ENCODE assay signal across 8 cellular contexts in genomic region chr10:102713814-102714620, GRCh38. TPM values are rescaled to one million over a fixed set of nuclear protein-coding genes. Genes with fewer than 3 reads are reported as not detected.
DNase-seq lines count a peak whose midpoint lies in the region; ATAC-seq and FAIRE-seq lines count a peak whose summit lies in the region.

ARL3 (minus strand) TSS chr10:102714397; CDS start chr10:102714275, 122 bp downstream.

- H3K27me3 ChIP-seq in endocrine pancreas (ENCODE audit: control insufficient read depth, insufficient read depth, low read length), result no peaks in the 10 kb centered on the region

- no peaks in the 10 kb centered on the region for H3K36me3 ChIP-seq in endocrine pancreas (ENCODE audit: control insufficient read depth, insufficient read depth, low read length)

- H3K4me1 ChIP-seq in endocrine pancreas (ENCODE audit: control insufficient read depth, insufficient read depth, low read length), result peaks cover 20% of the 10 kb centered on the region

- ATAC-seq in GM21367 (IDR thresholded peaks at IDR 0.05; ENCODE audit: unreplicated experiment), result peak; percentile 75
- ATAC-seq in activated CD8-positive, alpha-beta memory T cell treated with anti-CD3 and anti-CD28 coated beads, Interleukin-2, amount 10 ng/mL, durations not matched to agents 7 days and 5 days, result peak; percentile 92

- H3K27me3 Mint-ChIP-seq in activated CD8-positive, alpha-beta memory T cell treated with anti-CD3 and anti-CD28 coated beads, Interleukin-2, amount 10 ng/mL, durations not matched to agents 7 days and 5 days, result no peaks in the 10 kb centered on the region

- peak; percentile 97 for FAIRE-seq in HTR-8/SVneo (lab: Jason Lieb, UNC)

- peak within 1 kb of the TSS; percentile 72 for H3K4me3 ChIP-seq in endocrine pancreas (ENCODE audit: control insufficient read depth, insufficient read depth, low read length)

- peak within 1 kb of the TSS; percentile 92 for H3K9ac ChIP-seq in endocrine pancreas (ENCODE audit: control insufficient read depth, insufficient read depth, low read length)

- DNase-seq in Caki2 (ENCODE audit: low read depth) (peak; percentile 99), HTR-8/SVneo (ENCODE audit: insufficient read length, low spot score) (peak; percentile 96), NOMO-1 treated with DMSO at 0.1 percent for 48 hours (lab: John Stamatoyannopoulos, UW; ENCODE audit: unreplicated experiment) (peak; percentile 98), mesenteric fat pad (ENCODE audit: low spot score) (peak; percentile 99)
- DNase-seq in activated CD8-positive, alpha-beta memory T cell treated with anti-CD3 and anti-CD28 coated beads, Interleukin-2, amount 10 ng/mL, durations not matched to agents 7 days and 5 days, result peak; percentile 99
- DNase-seq in stimulated activated CD8-positive, alpha-beta memory T cell treated with anti-CD3 and anti-CD28 coated beads, Interleukin-15, amount 100 ng/mL, for 1 hour (ENCODE audit: low read depth), result peak; percentile 87

- peak within 1 kb of the TSS; percentile 87 for H3K27ac Mint-ChIP-seq in activated CD8-positive, alpha-beta memory T cell treated with anti-CD3 and anti-CD28 coated beads, Interleukin-2, amount 10 ng/mL, durations not matched to agents 7 days and 5 days

- CTCF ChIA-PET in activated CD8-positive, alpha-beta memory T cell treated with anti-CD3 and anti-CD28 coated beads, Interleukin-2, amount 10 ng/mL, durations not matched to agents 7 days and 5 days (lab: Charles Lee), result interaction anchor here (0.6 to 6.4 kb wide), 22 partner anchors 12 to 545 kb away, joined by 3 to 52 read pairs (median 4); partner anchors contain the start of genes CNNM2, SUFU, TRIM8 and WBP1L

- in situ Hi-C loops in Caki2 (cut with HindIII; ENCODE audit: low pct_unique_long_range_greater_than_20kb, low sequenced_read_pairs), result no loop called here

- H3K9me3 ChIP-seq in endocrine pancreas (ENCODE audit: control insufficient read depth, low read length), result no peaks in the 10 kb centered on the region

- H3K4me1 Mint-ChIP-seq in activated CD8-positive, alpha-beta memory T cell treated with anti-CD3 and anti-CD28 coated beads, Interleukin-2, amount 10 ng/mL, durations not matched to agents 7 days and 5 days, result peaks cover 64% of the 10 kb centered on the region

- peak within 1 kb of the TSS; percentile 80 for H3K4me3 Mint-ChIP-seq in activated CD8-positive, alpha-beta memory T cell treated with anti-CD3 and anti-CD28 coated beads, Interleukin-2, amount 10 ng/mL, durations not matched to agents 7 days and 5 days

- H3K36me3 Mint-ChIP-seq in activated CD8-positive, alpha-beta memory T cell treated with anti-CD3 and anti-CD28 coated beads, Interleukin-2, amount 10 ng/mL, durations not matched to agents 7 days and 5 days, result peaks cover 12% of the 10 kb centered on the region

- no peaks in the 10 kb centered on the region for H3K9me3 Mint-ChIP-seq in activated CD8-positive, alpha-beta memory T cell treated with anti-CD3 and anti-CD28 coated beads, Interleukin-2, amount 10 ng/mL, durations not matched to agents 7 days and 5 days (ENCODE audit: low read depth)

RNA-seq across cellular contexts. Expression of gene ARL3, which starts in this region (rescaled TPM):
- 9.1 and 14.3 TPM in 2 replicates for total RNA-seq in Caki2 (2014; rRNA removed; shearing (Covaris generic); ENCODE audit: low replicate concordance)
- 1 to 10 TPM; 7.2 to 9.7 TPM for total RNA-seq in activated CD8-positive, alpha-beta memory T cell treated with anti-CD3 and anti-CD28 coated beads, Interleukin-2, amount 10 ng/mL, durations not matched to agents 7 days and 5 days
- total RNA-seq in mesenteric fat pad, result 5.7 TPM

Comparison
In these comparisons a context has a peak if more than half of its experiments do, and no peak if none do; other contexts are left out.
1. Peak in every context shown above with its lines: DNase-seq, ATAC-seq and H3K4me3 ChIP-seq.